30 cellular contexts compared by ENCODE assay signal in the genomic region with DNA sequence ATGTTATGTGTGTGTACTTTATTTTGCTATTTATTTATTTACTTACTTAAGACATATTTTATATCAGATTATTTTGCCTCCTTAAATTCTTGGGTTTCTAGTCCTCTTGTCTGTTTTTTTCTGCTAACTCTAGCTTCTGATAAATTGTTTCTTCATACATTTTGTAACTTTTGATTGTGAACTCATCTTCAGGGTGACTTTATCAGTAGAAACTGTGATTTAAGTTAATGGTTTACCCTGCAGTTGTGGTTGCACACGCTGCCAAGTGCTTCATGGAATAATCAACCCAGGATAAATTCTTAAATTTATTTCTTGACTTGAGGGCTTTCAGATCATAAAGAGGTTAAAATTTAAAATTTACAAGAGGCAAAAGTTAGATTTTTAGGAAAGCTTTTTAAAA.
"Had no signal": no experiment of that assay in that cellular context is flagged by ENCODE, and none has a peak within 500 bp of the region (broad histone marks: within the 10 kb centered on the region; RNA-seq: fewer than 3 reads in every experiment).

No MANE protein-coding gene starts in this region.

- H3K36me3 Mint-ChIP-seq: activated CD4-positive, alpha-beta memory T cell treated with anti-CD3 and anti-CD28 coated beads for 36 hours; activated naive CD4-positive, alpha-beta T cell treated with anti-CD3 and anti-CD28 coated beads, Interleukin-2, amount 10 ng/mL, durations not matched to agents 7 days and 5 days; activated naive CD4-positive, alpha-beta T cell treated with anti-CD3 and anti-CD28 coated beads, Interleukin-2, amount 50 U/mL, for 72 hours had no signal

- H3K9me3 Mint-ChIP-seq: activated naive CD4-positive, alpha-beta T cell treated with anti-CD3 and anti-CD28 coated beads, Interleukin-2, amount 10 ng/mL, durations not matched to agents 7 days and 5 days; activated T-cell treated with anti-CD3 and anti-CD28 coated beads, Interleukin-2, amount 50 U/mL, for 24 hours; endodermal cell had no signal

- H3K27me3 ChIP-seq: brain microvascular endothelial cell had no signal

- H3K36me3 ChIP-seq: brain microvascular endothelial cell had no signal

- H3K27me3 Mint-ChIP-seq: activated CD4-positive, alpha-beta memory T cell treated with anti-CD3 and anti-CD28 coated beads for 36 hours; activated CD4-positive, alpha-beta T cell treated with anti-CD3 and anti-CD28 coated beads for 36 hours; activated CD4-positive, alpha-beta T cell treated with anti-CD3 and anti-CD28 coated beads, Interleukin-2, amount 10 ng/mL, durations not matched to agents 24 days and 14 days; activated naive CD4-positive, alpha-beta T cell treated with anti-CD3 and anti-CD28 coated beads, Interleukin-2, amount 10 ng/mL, durations not matched to agents 7 days and 5 days; activated T-cell treated with anti-CD3 and anti-CD28 coated beads, Interleukin-2, amount 50 U/mL, for 24 hours; central memory CD8-positive, alpha-beta T cell; dendritic cell treated with granulocyte-macrophage colony-stimulating factor and Interleukin-4, amounts not matched to agents 40 ng/mL and 50 ng/mL, for 4 days had no signal

- H3K4me3 Mint-ChIP-seq: activated CD4-positive, alpha-beta memory T cell treated with anti-CD3 and anti-CD28 coated beads for 36 hours; activated CD4-positive, alpha-beta T cell treated with anti-CD3 and anti-CD28 coated beads for 36 hours; activated CD4-positive, alpha-beta T cell treated with anti-CD3 and anti-CD28 coated beads, Interleukin-2, amount 10 ng/mL, durations not matched to agents 24 days and 14 days; activated CD8-positive, alpha-beta T cell treated with anti-CD3 and anti-CD28 coated beads, Interleukin-2, amount 10 ng/mL, durations not matched to agents 7 days and 5 days; activated naive CD4-positive, alpha-beta T cell treated with anti-CD3 and anti-CD28 coated beads, Interleukin-2, amount 10 ng/mL, durations not matched to agents 7 days and 5 days; activated T-cell treated with anti-CD3 and anti-CD28 coated beads, Interleukin-2, amount 50 U/mL, for 24 hours; activated T-cell treated with anti-CD3 and anti-CD28 coated beads, Interleukin-2, amount 50 U/mL, for 72 hours; central memory CD8-positive, alpha-beta T cell; dendritic cell treated with granulocyte-macrophage colony-stimulating factor and Interleukin-4, amounts not matched to agents 40 ng/mL and 50 ng/mL, for 4 days; endodermal cell had no signal

- H3K4me1 Mint-ChIP-seq: activated CD4-positive, alpha-beta T cell treated with anti-CD3 and anti-CD28 coated beads for 36 hours; activated CD4-positive, alpha-beta T cell treated with anti-CD3 and anti-CD28 coated beads, Interleukin-2, amount 10 ng/mL, durations not matched to agents 24 days and 14 days; activated naive CD4-positive, alpha-beta T cell treated with anti-CD3 and anti-CD28 coated beads, Interleukin-2, amount 10 ng/mL, durations not matched to agents 7 days and 5 days; central memory CD8-positive, alpha-beta T cell; endodermal cell had no signal

- FAIRE-seq: astrocyte, bronchial epithelial cell, frontal cortex had no signal

- H3K27ac Mint-ChIP-seq: activated CD4-positive, alpha-beta memory T cell treated with anti-CD3 and anti-CD28 coated beads for 36 hours; activated CD4-positive, alpha-beta T cell treated with anti-CD3 and anti-CD28 coated beads for 36 hours; activated CD4-positive, alpha-beta T cell treated with anti-CD3 and anti-CD28 coated beads, Interleukin-2, amount 10 ng/mL, durations not matched to agents 24 days and 14 days; activated CD8-positive, alpha-beta T cell treated with anti-CD3 and anti-CD28 coated beads, Interleukin-2, amount 10 ng/mL, durations not matched to agents 7 days and 5 days; activated naive CD4-positive, alpha-beta T cell treated with anti-CD3 and anti-CD28 coated beads, Interleukin-2, amount 10 ng/mL, durations not matched to agents 7 days and 5 days; activated naive CD4-positive, alpha-beta T cell treated with anti-CD3 and anti-CD28 coated beads, Interleukin-2, amount 50 U/mL, for 72 hours; activated T-cell treated with anti-CD3 and anti-CD28 coated beads, Interleukin-2, amount 50 U/mL, for 24 hours; activated T-cell treated with anti-CD3 and anti-CD28 coated beads, Interleukin-2, amount 50 U/mL, for 72 hours; dendritic cell treated with granulocyte-macrophage colony-stimulating factor and Interleukin-4, amounts not matched to agents 40 ng/mL and 50 ng/mL, for 4 days; endodermal cell had no signal

- DNase-seq: activated CD4-positive, alpha-beta memory T cell treated with anti-CD3 and anti-CD28 coated beads for 36 hours; activated CD4-positive, alpha-beta T cell treated with anti-CD3 and anti-CD28 coated beads for 36 hours; activated CD4-positive, alpha-beta T cell treated with anti-CD3 and anti-CD28 coated beads, Interleukin-2, amount 10 ng/mL, durations not matched to agents 24 days and 14 days; activated CD4-positive, CD25-positive, alpha-beta regulatory T cell; activated CD4-positive, CD25-positive, alpha-beta regulatory T cell treated with anti-CD3 and anti-CD28 coated beads, Interleukin-2, amount 50 U/mL, for 72 hours; activated CD8-positive, alpha-beta memory T cell treated with anti-CD3 and anti-CD28 coated beads, Interleukin-2, amount 50 U/mL, for 48 hours; activated CD8-positive, alpha-beta T cell treated with anti-CD3 and anti-CD28 coated beads, Interleukin-2, amount 10 ng/mL, durations not matched to agents 7 days and 5 days; activated gamma-delta T cell; activated naive CD4-positive, alpha-beta T cell; activated naive CD4-positive, alpha-beta T cell treated with anti-CD3 and anti-CD28 coated beads, Interleukin-2, amount 10 ng/mL, durations not matched to agents 7 days and 5 days; activated T-cell treated with anti-CD3 and anti-CD28 coated beads for 4 hours; activated T-cell treated with anti-CD3 and anti-CD28 coated beads, Interleukin-2, amount 50 U/mL, for 24 hours; activated T-cell treated with anti-CD3 and anti-CD28 coated beads, Interleukin-2, amount 50 U/mL, for 72 hours; amniotic stem cell; anterior cingulate cortex; brain microvascular endothelial cell; dorsolateral prefrontal cortex; effector memory CD4-positive, alpha-beta T cell; endodermal cell; foreskin fibroblast; glutamatergic neuron; T-helper 2 cell had no signal

- H3K4me3 ChIP-seq: coronary artery, dorsolateral prefrontal cortex had no signal

- ATAC-seq: activated CD4-positive, alpha-beta T cell treated with anti-CD3 and anti-CD28 coated beads for 36 hours; activated CD8-positive, alpha-beta T cell treated with anti-CD3 and anti-CD28 coated beads, Interleukin-2, amount 10 ng/mL, durations not matched to agents 7 days and 5 days; activated naive CD4-positive, alpha-beta T cell treated with anti-CD3 and anti-CD28 coated beads, Interleukin-2, amount 50 U/mL, for 72 hours; activated T-cell treated with anti-CD3 and anti-CD28 coated beads, Interleukin-2, amount 50 U/mL, for 72 hours; esophagus mucosa had no signal

- H3K27ac ChIP-seq: brain microvascular endothelial cell, coronary artery, dorsolateral prefrontal cortex had no signal
